ENCODE assay signal across 8 cellular contexts in the genomic region with DNA sequence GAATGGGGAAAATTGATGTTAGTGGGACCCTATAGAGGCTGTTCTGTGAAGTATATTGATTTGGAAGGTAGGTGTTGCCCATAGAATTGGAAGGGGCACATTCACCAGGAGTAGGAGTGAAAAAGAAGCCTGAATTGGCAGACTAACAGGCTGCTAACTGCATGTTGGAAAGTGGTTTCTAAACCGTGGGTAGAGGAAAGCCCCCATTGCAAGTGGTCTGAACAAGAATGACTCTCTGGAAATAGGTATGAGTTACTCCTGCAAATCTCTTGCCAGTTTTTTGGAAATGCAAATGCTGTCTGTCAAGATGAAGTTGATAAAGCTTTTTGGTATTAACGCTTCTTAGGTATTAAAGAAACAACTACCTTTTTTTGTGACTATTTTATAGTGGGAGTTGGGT. TPM values are rescaled to one million over a fixed set of nuclear protein-coding genes. Genes with fewer than 3 reads are reported as not detected.
DNase-seq lines count a peak whose midpoint lies in the region; ATAC-seq and TF ChIP-seq lines count a peak whose summit lies in the region.

No MANE protein-coding gene starts in this region.

- ATAC-seq in Right ventricle myocardium inferior (no peak), T-helper 17 cell (no peak), GM18520 (IDR thresholded peaks at IDR 0.05; ENCODE audit: unreplicated experiment) (no peak)

- WGBS in hepatocyte (ENCODE audit: low lambda C conversion rate, missing lambda C conversion rate): 62% methylated on average over 2 of the region's 2 CpGs

- no peaks in the 10 kb centered on the region for H3K27me3 ChIP-seq in cardiac muscle cell
- no peaks in the 10 kb centered on the region for H3K27me3 ChIP-seq in hepatocyte
- no peaks in the 10 kb centered on the region for H3K27me3 ChIP-seq in uterus

- H3K79me2 ChIP-seq in hepatocyte: peaks cover 78% of the 10 kb centered on the region

- H3K4me1 ChIP-seq in cardiac muscle cell (ENCODE audit: low read depth): peaks cover 42% of the 10 kb centered on the region
- peaks cover 49% of the 10 kb centered on the region for H3K4me1 ChIP-seq in hepatocyte (ENCODE audit: insufficient read depth)
- no peaks in the 10 kb centered on the region for H3K4me1 ChIP-seq in uterus

- DNase-seq in cardiac muscle cell (ENCODE audit: low read depth in 1 of 2, low spot score in 1 of 2) (no peak), Right ventricle myocardium inferior (ENCODE audit: missing footprints) (no peak), T-helper 17 cell (no peak), hepatocyte (ENCODE audit: low spot score) (no peak), uterus (no peak), DMS53 treated with DMSO at 0.1 percent for 48 hours (lab: John Stamatoyannopoulos, UW; ENCODE audit: unreplicated experiment) (no peak), foreskin fibroblast (no peak)

- H3K27ac Mint-ChIP-seq in T-helper 17 cell: peak overlapping the region; percentile 98

- H3K36me3 Mint-ChIP-seq in T-helper 17 cell (ENCODE audit: low read depth): peaks cover 13% of the 10 kb centered on the region

- peaks cover 29% of the 10 kb centered on the region for H4K20me1 ChIP-seq in hepatocyte (ENCODE audit: insufficient read depth, poor library complexity, severe bottlenecking)

- H3K27me3 Mint-ChIP-seq in T-helper 17 cell: no peaks in the 10 kb centered on the region

- peaks cover 52% of the 10 kb centered on the region for H3K4me1 Mint-ChIP-seq in T-helper 17 cell

- H2AFZ ChIP-seq in hepatocyte: no peak overlapping the region

- peak overlapping the region; percentile 3 for H3K4me3 ChIP-seq in cardiac muscle cell
- no peak overlapping the region for H3K4me3 ChIP-seq in hepatocyte
- H3K4me3 ChIP-seq in uterus: no peak overlapping the region
- no peak overlapping the region for H3K4me3 ChIP-seq in foreskin fibroblast (ENCODE audit: low read depth in 1 of 2, low read length in 2 of 2)

- no peaks in the 10 kb centered on the region for H3K9me2 ChIP-seq in hepatocyte (replicated peaks; ENCODE audit: insufficient read depth)

- no peak for TF ChIP-seq POLR2A in uterus (IDR thresholded peaks at IDR 0.05)

- H3K4me2 ChIP-seq in hepatocyte: peak overlapping the region; percentile 95

- TF ChIP-seq CTCF in cardiac muscle cell (IDR thresholded peaks at IDR 0.05; ENCODE audit: low read depth, low read length) (no peak), hepatocyte (IDR thresholded peaks at IDR 0.05; ENCODE audit: poor library complexity) (no peak), uterus (IDR thresholded peaks at IDR 0.05) (no peak), foreskin fibroblast (IDR thresholded peaks at IDR 0.05; ENCODE audit: low read depth, low read length) (no peak)

- H3K9me3 ChIP-seq in cardiac muscle cell (ENCODE audit: low read depth): no peaks in the 10 kb centered on the region
- H3K9me3 ChIP-seq in T-helper 17 cell (ENCODE audit: control insufficient read depth, low read length, poor library complexity, severe bottlenecking): no peaks in the 10 kb centered on the region
- H3K9me3 ChIP-seq in hepatocyte (ENCODE audit: low read depth): no peaks in the 10 kb centered on the region
- no peaks in the 10 kb centered on the region for H3K9me3 ChIP-seq in uterus

- H3K4me3 Mint-ChIP-seq in T-helper 17 cell: peak overlapping the region; percentile 99

- H3K36me3 ChIP-seq in cardiac muscle cell (no peaks in the 10 kb centered on the region), hepatocyte (replicated peaks; ENCODE audit: insufficient read depth, low read depth) (no peaks in the 10 kb centered on the region), uterus (no peaks in the 10 kb centered on the region)

- H3K27ac ChIP-seq in cardiac muscle cell (no peak overlapping the region), hepatocyte (no peak overlapping the region), uterus (peak overlapping the region; percentile 3 to 97)

- intact Hi-C loops in Right ventricle myocardium inferior (cut with DNase I): loop anchor here (5.0 kb wide), 2 partner anchors 63 to 607 kb away; a partner anchor contains a TSS
- intact Hi-C loops in uterus (cut with DNase I; ENCODE audit: low total_unique reads): no loop called here

RNA-seq across cellular contexts. Expression of a gene that starts 3.5 kb away (rescaled TPM):
- total RNA-seq in cardiac muscle cell: 198 and 202 TPM in 2 replicates
- polyA plus RNA-seq in cardiac muscle cell: 26.8 and 33.5 TPM in 2 replicates
- 75.3 TPM for total RNA-seq in Right ventricle myocardium inferior
- total RNA-seq in T-helper 17 cell: 10 to 100 TPM; 62.2 to 70.7 TPM
- 174 and 179 TPM in 2 replicates for total RNA-seq in hepatocyte
- polyA plus RNA-seq in hepatocyte: 13.9 and 20.8 TPM in 2 replicates
- total RNA-seq in uterus: 100 to 1,000 TPM in 2 of 4 donors, 10 to 100 TPM in 2; 67.9 to 158 (median 95.7) TPM

Comparison
In these comparisons a context has a peak if more than half of its experiments do, and no peak if none do; other contexts are left out.
1. H3K27ac ChIP-seq: peak in uterus (2 of 2); none in cardiac muscle cell (single experiment) and hepatocyte (single experiment).